In genomic region chr10:6610647-6611046, GRCh38 we compare ENCODE assay signal across 22 cellular contexts. TPM values are rescaled to one million over a fixed set of nuclear protein-coding genes. Genes with fewer than 3 reads are reported as not detected.
A peak's percentile ranks its signal among the peaks of the same experiment; 100 is the strongest.
DNase-seq lines count a peak whose midpoint lies in the region; ATAC-seq, FAIRE-seq and TF ChIP-seq lines count a peak whose summit lies in the region.
"Had no signal": no experiment of that assay in that cellular context is flagged by ENCODE, and none has a peak within 500 bp of the region (broad histone marks: within the 10 kb centered on the region; RNA-seq: fewer than 3 reads in every experiment).

No MANE protein-coding gene starts in this region.

- H4K20me1 ChIP-seq in keratinocyte (ENCODE audit: control insufficient read depth, extremely low read depth, insufficient read depth, low read length), result no peaks in the 10 kb centered on the region

- no peaks in the 10 kb centered on the region for H3K9me3 ChIP-seq in CD4-positive, alpha-beta memory T cell (ENCODE audit: control insufficient read depth in 1 of 2, low read length in 2 of 2)
- no peaks in the 10 kb centered on the region for H3K9me3 ChIP-seq in keratinocyte (ENCODE audit: control insufficient read depth, low read depth, low read length)
- no peaks in the 10 kb centered on the region for H3K9me3 ChIP-seq in Caco-2
- H3K9me3 ChIP-seq: colonic mucosa had no signal

- H3K9me3 Mint-ChIP-seq in CD4-positive, alpha-beta memory T cell, result peaks cover 0 to 12% (median 7%) of the 10 kb centered on the region in 8 donors
- peaks cover 25% of the 10 kb centered on the region for H3K9me3 Mint-ChIP-seq in activated CD8-positive, alpha-beta T cell treated with anti-CD3 and anti-CD28 coated beads, Interleukin-2, amount 10 ng/mL, durations not matched to agents 7 days and 5 days (ENCODE audit: insufficient read depth)
- H3K9me3 Mint-ChIP-seq in Caco-2 (ENCODE audit: unreplicated experiment), result no peaks in the 10 kb centered on the region

- TF ChIP-seq CTCF in keratinocyte (optimal IDR thresholded peaks at IDR 0.05 in 1 of 3, IDR thresholded peaks at IDR 0.05 in 1 of 3, conservative IDR thresholded peaks at IDR 0.05 in 1 of 3; ENCODE audit: extremely low read depth in 1 of 3, insufficient read depth in 2 of 3, low read length in 3 of 3) (no peak), Caco-2 (IDR thresholded peaks at IDR 0.05; ENCODE audit: insufficient read depth in 1 of 2, low read depth in 1 of 2, low read length in 1 of 2, severe bottlenecking in 1 of 2, unreplicated experiment in 1 of 2) (no peak)

- dilution Hi-C loops in keratinocyte (cut with MboI; ENCODE audit: extremely low pct_ligation_motif_present, low sequenced_read_pairs), result no loop called here

- H3K4me2 ChIP-seq in keratinocyte (ENCODE audit: control insufficient read depth, extremely low read depth, insufficient read depth, low read depth, low read length), result no peak overlapping the region

- no peak overlapping the region for H3K9ac ChIP-seq in keratinocyte (ENCODE audit: control insufficient read depth, extremely low read depth, insufficient read depth, low read length)

- no peaks in the 10 kb centered on the region for H3K79me2 ChIP-seq in keratinocyte (ENCODE audit: control insufficient read depth, insufficient read depth, low read length)

- FAIRE-seq in GM19239 (lab: Jason Lieb, UNC) (peak; percentile 45), keratinocyte (lab: Jason Lieb, UNC) (peak; percentile 92)
- FAIRE-seq: D721Med had no signal

- H3K27me3 Mint-ChIP-seq in CD4-positive, alpha-beta memory T cell, result no peaks in the 10 kb centered on the region
- H3K27me3 Mint-ChIP-seq in activated CD8-positive, alpha-beta T cell treated with anti-CD3 and anti-CD28 coated beads, Interleukin-2, amount 10 ng/mL, durations not matched to agents 7 days and 5 days (ENCODE audit: low read depth), result no peaks in the 10 kb centered on the region
- peaks cover 28% of the 10 kb centered on the region for H3K27me3 Mint-ChIP-seq in Caco-2 (ENCODE audit: insufficient read depth, unreplicated experiment)

- ATAC-seq in activated CD8-positive, alpha-beta T cell treated with anti-CD3 and anti-CD28 coated beads, Interleukin-2, amount 10 ng/mL, durations not matched to agents 7 days and 5 days, result peak; percentile 28
- no peak for ATAC-seq in left colon
- ATAC-seq: activated CD4-positive, CD25-positive, alpha-beta regulatory T cell treated with anti-CD3 and anti-CD28 coated beads, Interleukin-2, amount 50 U/mL, for 24 hours had no signal

- H3K9me1 ChIP-seq in keratinocyte (ENCODE audit: control insufficient read depth, extremely low read depth, insufficient read depth, low read length), result no peaks in the 10 kb centered on the region

- intact Hi-C loops in CD4-positive, alpha-beta memory T cell (cut with micrococcal nuclease), result loop anchor here (1.0 to 5.0 kb wide), 3 partner anchors 18 to 37 kb away; no protein-coding TSS in a partner anchor
- intact Hi-C loops in left colon (cut with DNase I, micrococcal nuclease), result no loop called here
- intact Hi-C loops in Caco-2 (cut with micrococcal nuclease; ENCODE audit: unreplicated experiment), result no loop called here

- no peaks in the 10 kb centered on the region for H3K27me3 ChIP-seq in CD4-positive, alpha-beta memory T cell (ENCODE audit: insufficient read depth, low read length)
- H3K27me3 ChIP-seq in keratinocyte (ENCODE audit: control insufficient read depth, extremely low read depth, insufficient read depth, low read length), result no peaks in the 10 kb centered on the region
- no peaks in the 10 kb centered on the region for H3K27me3 ChIP-seq in Caco-2 (replicated peaks; ENCODE audit: control insufficient read depth, insufficient read depth, low read length)
- H3K27me3 ChIP-seq: colonic mucosa, spleen had no signal

- no peak overlapping the region for H2AFZ ChIP-seq in keratinocyte (ENCODE audit: control insufficient read depth, low read length)

- peak overlapping the region in 6 of 7 donors; percentile 13 to 90 (median 76) for H3K27ac Mint-ChIP-seq in CD4-positive, alpha-beta memory T cell
- H3K27ac Mint-ChIP-seq in activated CD8-positive, alpha-beta T cell treated with anti-CD3 and anti-CD28 coated beads, Interleukin-2, amount 10 ng/mL, durations not matched to agents 7 days and 5 days, result peak overlapping the region; percentile 16
- H3K27ac Mint-ChIP-seq in Caco-2 (ENCODE audit: unreplicated experiment), result no peak overlapping the region

- peaks cover 10% of the 10 kb centered on the region for H3K36me3 ChIP-seq in CD4-positive, alpha-beta memory T cell (ENCODE audit: insufficient read depth, low read length)
- H3K36me3 ChIP-seq in keratinocyte (ENCODE audit: control insufficient read depth in 2 of 2, extremely low read depth in 1 of 2, insufficient read depth in 2 of 2, low read length in 2 of 2) (no peaks in the 10 kb centered on the region), Caco-2 (ENCODE audit: control insufficient read depth, insufficient read depth, low read length) (no peaks in the 10 kb centered on the region)
- H3K36me3 ChIP-seq: colonic mucosa, spleen had no signal

- POLR2A ChIA-PET in CD4-positive, alpha-beta memory T cell (lab: Charles Lee; ENCODE audit: partially characterized antibody), result interaction anchor here (0.7 to 6.3 kb wide), 6 partner anchors 13 to 82 kb away, joined by 3 to 37 read pairs (median 5); partner anchors contain the start of gene PRKCQ
- POLR2A ChIA-PET in activated CD8-positive, alpha-beta T cell treated with anti-CD3 and anti-CD28 coated beads, Interleukin-2, amount 10 ng/mL, durations not matched to agents 7 days and 5 days (lab: Charles Lee), result interaction anchor here (0.9 to 2.5 kb wide), 6 partner anchors 10 to 28 kb away, joined by 3 to 13 read pairs (median 6); no protein-coding TSS in a partner anchor
- POLR2A ChIA-PET in Caco-2 (lab: Charles Lee), result no interaction called here

- peaks cover 51% of the 10 kb centered on the region for H3K4me1 ChIP-seq in CD4-positive, alpha-beta memory T cell (ENCODE audit: insufficient read depth, low read length)
- peaks cover 28% of the 10 kb centered on the region for H3K4me1 ChIP-seq in keratinocyte (ENCODE audit: control insufficient read depth, extremely low read depth, insufficient read depth, low read length)
- no peaks in the 10 kb centered on the region for H3K4me1 ChIP-seq in Caco-2
- H3K4me1 ChIP-seq: colonic mucosa had no signal

- DNase-seq in CD4-positive, alpha-beta memory T cell, result no peak
- DNase-seq in GM19239 (ENCODE audit: insufficient read length, low spot score) (no peak), keratinocyte (ENCODE audit: low read depth, low spot score) (no peak), left colon (no peak), Caco-2 (no peak), cortex of kidney (lab: John Stamatoyannopoulos, UW) (no peak), amniotic stem cell (lab: John Stamatoyannopoulos, UW) (no peak)
- no peak for DNase-seq in activated CD8-positive, alpha-beta T cell treated with anti-CD3 and anti-CD28 coated beads, Interleukin-2, amount 10 ng/mL, durations not matched to agents 7 days and 5 days
- DNase-seq: AML-193; colonic mucosa; EL; NCI-H524; nucleus accumbens; retina; spleen; stimulated activated CD4-positive, alpha-beta T cell treated with anti-CD3 and anti-CD28 coated beads, Interleukin-4, amount 100 ng/mL, for 4 hours; substantia nigra; T-helper 9 cell had no signal

- peaks cover 43 to 70% (median 56%) of the 10 kb centered on the region in 4 donors for H3K4me1 Mint-ChIP-seq in CD4-positive, alpha-beta memory T cell
- H3K4me1 Mint-ChIP-seq in activated CD8-positive, alpha-beta T cell treated with anti-CD3 and anti-CD28 coated beads, Interleukin-2, amount 10 ng/mL, durations not matched to agents 7 days and 5 days (ENCODE audit: low read depth), result peaks cover 71% of the 10 kb centered on the region
- H3K4me1 Mint-ChIP-seq in Caco-2 (ENCODE audit: low read depth, unreplicated experiment), result no peaks in the 10 kb centered on the region

- no peak overlapping the region for H3K4me3 ChIP-seq in CD4-positive, alpha-beta memory T cell (ENCODE audit: low read length in 2 of 2)
- H3K4me3 ChIP-seq in keratinocyte (ENCODE audit: control insufficient read depth in 2 of 3, extremely low read depth in 1 of 3, insufficient read depth in 2 of 3, low read depth in 1 of 3, low read length in 3 of 3) (no peak overlapping the region), Caco-2 (ENCODE audit: low read depth, low read length) (no peak overlapping the region)
- H3K4me3 ChIP-seq: colonic mucosa, lung, SK-N-MC, spleen had no signal

- BruUV-seq in Caco-2 (replicated peaks; lab: Mats Ljungman, UMichigan), result no TSS peak

- peak overlapping the region in 3 of 8 donors; percentile 18 to 53 (median 31) for H3K4me3 Mint-ChIP-seq in CD4-positive, alpha-beta memory T cell
- no peak overlapping the region for H3K4me3 Mint-ChIP-seq in activated CD8-positive, alpha-beta T cell treated with anti-CD3 and anti-CD28 coated beads, Interleukin-2, amount 10 ng/mL, durations not matched to agents 7 days and 5 days
- H3K4me3 Mint-ChIP-seq in Caco-2 (ENCODE audit: unreplicated experiment), result no peak overlapping the region

- no peak overlapping the region for H3K27ac ChIP-seq in CD4-positive, alpha-beta memory T cell (ENCODE audit: low read depth, low read length)
- H3K27ac ChIP-seq in keratinocyte (ENCODE audit: control insufficient read depth, insufficient read depth, low read length), result no peak overlapping the region
- H3K27ac ChIP-seq: colonic mucosa, SK-N-MC, spleen had no signal

- CTCF ChIA-PET in CD4-positive, alpha-beta memory T cell (lab: Charles Lee; ENCODE audit: partially characterized antibody), result interaction anchor here (0.9 to 1.6 kb wide), 9 partner anchors 24 to 201 kb away, joined by 3 to 7 read pairs (median 3); partner anchors contain the start of gene PRKCQ
- CTCF ChIA-PET in activated CD8-positive, alpha-beta T cell treated with anti-CD3 and anti-CD28 coated beads, Interleukin-2, amount 10 ng/mL, durations not matched to agents 7 days and 5 days (lab: Charles Lee), result interaction anchor here (0.8 to 3.3 kb wide), 10 partner anchors 9 to 262 kb away, joined by 3 to 17 read pairs (median 6); no protein-coding TSS in a partner anchor
- CTCF ChIA-PET in Caco-2 (lab: Charles Lee), result no interaction called here

- H3K36me3 Mint-ChIP-seq in CD4-positive, alpha-beta memory T cell, result peaks cover 42 to 58% of the 10 kb centered on the region in 2 donors
- H3K36me3 Mint-ChIP-seq in activated CD8-positive, alpha-beta T cell treated with anti-CD3 and anti-CD28 coated beads, Interleukin-2, amount 10 ng/mL, durations not matched to agents 7 days and 5 days (ENCODE audit: low read depth), result peaks cover 77% of the 10 kb centered on the region
- H3K36me3 Mint-ChIP-seq in Caco-2 (ENCODE audit: insufficient read depth, unreplicated experiment), result no peaks in the 10 kb centered on the region

RNA-seq across cellular contexts. Expression of gene PRKCQ, which starts 30.6 kb away (rescaled TPM):
- 10 to 100 TPM; 70.5 to 71.5 TPM for total RNA-seq in CD4-positive, alpha-beta memory T cell
- polyA plus RNA-seq in CD4-positive, alpha-beta memory T cell, result 10 to 100 TPM; 45.0 to 77.1 TPM
- total RNA-seq in activated CD8-positive, alpha-beta T cell treated with anti-CD3 and anti-CD28 coated beads, Interleukin-2, amount 10 ng/mL, durations not matched to agents 7 days and 5 days, result 10 to 100 TPM; 60.1 to 60.9 TPM
- polyA plus RNA-seq in keratinocyte, result 4.9 to 7.5 TPM (median 7.2 TPM) in 3 replicates
- 0.66 TPM for polyA plus RNA-seq in keratinocyte (2011; ENCODE audit: low read depth)
- 5.3 and 6.6 TPM in 2 replicates for polyA plus RNA-seq in keratinocyte (2011; cell fraction: cytosol; rRNA removed)
- 7.2 and 7.3 TPM in 2 replicates for polyA plus RNA-seq in keratinocyte (2011; cell fraction: nucleus; rRNA removed)
- polyA plus RNA-seq in keratinocyte (2012; ENCODE audit: low replicate concordance), result 0.83 and 5.4 TPM in 2 replicates
- 4.6 to 11.2 TPM (median 7.9 TPM) in 3 replicates for polyA minus RNA-seq in keratinocyte
- 5.6 TPM for polyA minus RNA-seq in keratinocyte (2011; cell fraction: cytosol; rRNA and poly(A)+ RNA removed)
- polyA minus RNA-seq in keratinocyte (2011; cell fraction: nucleus; rRNA and poly(A)+ RNA removed), result 4.9 and 8.7 TPM in 2 replicates
- total RNA-seq in left colon (under 1 TPM; 0.89 TPM), Caco-2 (2022) (1.5 and 2.4 TPM in 2 replicates)

Comparison
In these comparisons a context has a peak if more than half of its experiments do, and no peak if none do; other contexts are left out.
1. RNA of gene PRKCQ, which starts 30.6 kb away (total RNA-seq): 70.5 to 71.5 TPM in CD4-positive, alpha-beta memory T cell and 60.1 to 60.9 TPM in activated CD8-positive, alpha-beta T cell treated with anti-CD3 and anti-CD28 coated beads, Interleukin-2, amount 10 ng/mL, durations not matched to agents 7 days and 5 days; 1.5 to 2.4 TPM in Caco-2 and 0.89 TPM in left colon; every median in the first group is over 10 times any median in the second.